In genomic region chr2:8822218-8822617, GRCh38 we compare ENCODE assay signal across 12 cellular contexts. TPM values are rescaled to one million over a fixed set of nuclear protein-coding genes. Genes with fewer than 3 reads are reported as not detected.
DNase-seq lines count a peak whose midpoint lies in the region; ATAC-seq and TF ChIP-seq lines count a peak whose summit lies in the region.
"Had no signal": no experiment of that assay in that cellular context is flagged by ENCODE, and none has a peak within 500 bp of the region (broad histone marks: within the 10 kb centered on the region; RNA-seq: fewer than 3 reads in every experiment).

No MANE protein-coding gene starts in this region.

- H3K4me3 Mint-ChIP-seq in mesothelial cell of epicardium: no peak overlapping the region
- H3K4me3 Mint-ChIP-seq in activated T-cell treated with anti-CD3 and anti-CD28 coated beads, Interleukin-2, amount 50 U/mL, for 24 hours: no peak overlapping the region
- H3K4me3 Mint-ChIP-seq: activated T-helper 17 cell treated with anti-CD3 and anti-CD28 coated beads, Interleukin-2, amount 50 U/mL, for 72 hours had no signal

- TF ChIP-seq POLR2A in esophagus squamous epithelium (IDR thresholded peaks at IDR 0.05): no peak

- peak; percentile 22 for ATAC-seq in Right ventricle myocardium inferior
- ATAC-seq: activated T-helper 17 cell treated with anti-CD3 and anti-CD28 coated beads, Interleukin-2, amount 50 U/mL, for 72 hours had no signal

- peak overlapping the region in 3 of 4 donors; percentile 41 to 67 (median 61) for H3K27ac ChIP-seq in esophagus squamous epithelium

- DNase-seq in Right ventricle myocardium inferior (ENCODE audit: missing footprints): no peak
- no peak for DNase-seq in cardiac septum (ENCODE audit: low spot score)
- no peak for DNase-seq in esophagus squamous epithelium (lab: John Stamatoyannopoulos, UW)
- no peak for DNase-seq in mesothelial cell of epicardium (ENCODE audit: low spot score in 2 of 2, unreplicated experiment in 2 of 2)
- DNase-seq in NCI-H1694 (lab: John Stamatoyannopoulos, UW): no peak
- no peak for DNase-seq in activated T-cell treated with anti-CD3 and anti-CD28 coated beads, Interleukin-2, amount 50 U/mL, for 24 hours
- no peak for DNase-seq in stimulated activated CD4-positive, alpha-beta T cell treated with anti-CD3 and anti-CD28 coated beads, Interleukin-4, amount 100 ng/mL, for 24 hours
- no peak for DNase-seq in hippocampal formation (lab: John Stamatoyannopoulos, UW)
- DNase-seq: left cardiac atrium, pancreas, stomach had no signal

- 46 to 52% methylated on average over 4 of the region's 4 CpGs for WGBS in esophagus squamous epithelium, 2 donors

- TF ChIP-seq CTCF in esophagus squamous epithelium (IDR thresholded peaks at IDR 0.05): no peak
- no peak for TF ChIP-seq CTCF in mesothelial cell of epicardium (IDR thresholded peaks at IDR 0.05; ENCODE audit: unreplicated experiment)

- peaks cover 17% of the 10 kb centered on the region for H3K36me3 Mint-ChIP-seq in mesothelial cell of epicardium
- peaks cover 44% of the 10 kb centered on the region for H3K36me3 Mint-ChIP-seq in activated T-cell treated with anti-CD3 and anti-CD28 coated beads, Interleukin-2, amount 50 U/mL, for 24 hours (ENCODE audit: low read depth)

- intact Hi-C loops in Right ventricle myocardium inferior (cut with DNase I) (no loop called here), cardiac septum (cut with DNase I) (no loop called here), esophagus squamous epithelium (cut with DNase I) (no loop called here)

- peaks cover 0 to 69% (median 0%) of the 10 kb centered on the region in 3 donors for H3K36me3 ChIP-seq in esophagus squamous epithelium
- H3K36me3 ChIP-seq: pancreas had no signal

- H3K27ac Mint-ChIP-seq in mesothelial cell of epicardium: peak overlapping the region; percentile 91
- no peak overlapping the region for H3K27ac Mint-ChIP-seq in activated T-cell treated with anti-CD3 and anti-CD28 coated beads, Interleukin-2, amount 50 U/mL, for 24 hours
- H3K27ac Mint-ChIP-seq: activated T-helper 17 cell treated with anti-CD3 and anti-CD28 coated beads, Interleukin-2, amount 50 U/mL, for 72 hours had no signal

- no peaks in the 10 kb centered on the region for H3K27me3 ChIP-seq in esophagus squamous epithelium
- H3K27me3 ChIP-seq: pancreas, stomach had no signal

- no peaks in the 10 kb centered on the region for H3K9me3 ChIP-seq in esophagus squamous epithelium
- H3K9me3 ChIP-seq: pancreas, stomach had no signal

- no peak overlapping the region for H3K4me3 ChIP-seq in esophagus squamous epithelium
- H3K4me3 ChIP-seq: pancreas, stomach had no signal

- H3K27me3 Mint-ChIP-seq in mesothelial cell of epicardium (ENCODE audit: low read depth): no peaks in the 10 kb centered on the region
- no peaks in the 10 kb centered on the region for H3K27me3 Mint-ChIP-seq in activated T-cell treated with anti-CD3 and anti-CD28 coated beads, Interleukin-2, amount 50 U/mL, for 24 hours
- H3K27me3 Mint-ChIP-seq: activated T-helper 17 cell treated with anti-CD3 and anti-CD28 coated beads, Interleukin-2, amount 50 U/mL, for 72 hours had no signal

- H3K9me3 Mint-ChIP-seq in mesothelial cell of epicardium: no peaks in the 10 kb centered on the region
- H3K9me3 Mint-ChIP-seq in activated T-cell treated with anti-CD3 and anti-CD28 coated beads, Interleukin-2, amount 50 U/mL, for 24 hours: no peaks in the 10 kb centered on the region
- H3K9me3 Mint-ChIP-seq: activated T-helper 17 cell treated with anti-CD3 and anti-CD28 coated beads, Interleukin-2, amount 50 U/mL, for 72 hours had no signal

- peaks cover 24% of the 10 kb centered on the region for H3K4me1 Mint-ChIP-seq in mesothelial cell of epicardium
- peaks cover 1% of the 10 kb centered on the region for H3K4me1 Mint-ChIP-seq in activated T-cell treated with anti-CD3 and anti-CD28 coated beads, Interleukin-2, amount 50 U/mL, for 24 hours (ENCODE audit: low read depth)

- H3K4me1 ChIP-seq in esophagus squamous epithelium: peaks cover 11 to 20% (median 13%) of the 10 kb centered on the region in 3 donors

RNA-seq across cellular contexts. Expression of gene KIDINS220, which starts 15.2 kb away (rescaled TPM):
- total RNA-seq in Right ventricle myocardium inferior (49.0 TPM), cardiac septum (111 TPM), esophagus squamous epithelium (10 to 100 TPM; 27.4 to 58.7 (median 35.7) TPM), mesothelial cell of epicardium (102 to 109 TPM (median 105 TPM) in 3 replicates)
